In the genomic region with DNA sequence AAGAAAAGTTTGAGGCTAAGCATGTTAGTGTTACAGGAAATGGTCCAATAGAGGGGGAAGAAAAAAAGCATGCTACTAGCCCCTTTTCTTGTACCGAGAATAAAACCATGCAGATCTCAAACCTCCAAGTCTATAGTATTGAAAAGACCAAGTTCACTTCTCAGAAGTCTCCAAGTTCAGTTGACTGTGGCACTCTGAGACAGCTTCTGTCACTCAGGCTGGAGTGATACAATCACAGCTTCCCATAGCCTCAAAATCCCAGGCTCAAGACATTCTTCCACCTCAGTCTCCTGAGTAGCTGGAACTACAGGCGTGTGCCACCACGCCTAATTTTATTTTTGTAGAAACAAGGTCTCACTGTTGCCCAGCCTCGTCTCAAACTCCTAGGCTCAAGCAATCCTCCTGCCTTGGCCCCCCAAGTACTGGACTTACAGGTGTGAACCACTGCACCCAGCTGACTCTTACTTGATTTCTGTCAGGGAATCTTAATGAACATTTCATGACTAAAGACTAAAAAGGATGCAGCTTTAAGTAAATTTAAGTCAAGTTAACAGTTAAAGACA, we compare ENCODE assay signal across 16 cellular contexts. TPM values are rescaled to one million over a fixed set of nuclear protein-coding genes. Genes with fewer than 3 reads are reported as not detected.
DNase-seq lines count a peak whose midpoint lies in the region; ATAC-seq, FAIRE-seq and TF ChIP-seq lines count a peak whose summit lies in the region.
"Had no signal": no experiment of that assay in that cellular context is flagged by ENCODE, and none has a peak within 500 bp of the region (broad histone marks: within the 10 kb centered on the region; RNA-seq: fewer than 3 reads in every experiment).

No MANE protein-coding gene starts in this region.

- dilution Hi-C loops in mammary epithelial cell (cut with HindIII; ENCODE audit: low sequenced_read_pairs) (no loop called here), endothelial cell of umbilical vein (cut with MboI; ENCODE audit: extremely low pct_ligation_motif_present, low sequenced_read_pairs) (no loop called here)

- no peak overlapping the region for H3K4me3 Mint-ChIP-seq in MCF 10A (ENCODE audit: unreplicated experiment)
- H3K4me3 Mint-ChIP-seq in stimulated activated naive B cell treated with anti-CD40 and anti-IgM and Interleukin-4, amounts not matched to agents 10 μg/mL and 1 μg/mL and 100 μg/mL, for 72 hours = peak overlapping the region in 1 of 2 donors; percentile 25
- no peak overlapping the region for H3K4me3 Mint-ChIP-seq in activated CD4-positive, alpha-beta T cell treated with anti-CD3 and anti-CD28 coated beads, Interleukin-2, amount 10 ng/mL, durations not matched to agents 7 days and 5 days

- H3K9ac ChIP-seq in mammary epithelial cell (ENCODE audit: insufficient read depth, low read length) (no peak overlapping the region), endothelial cell of umbilical vein (replicated peaks; ENCODE audit: extremely low read depth, insufficient read depth, low read length) (no peak overlapping the region)

- H3K27ac ChIP-seq in mammary epithelial cell (ENCODE audit: insufficient read depth, low read depth, low read length) (no peak overlapping the region), endothelial cell of umbilical vein (ENCODE audit: insufficient read depth, low read depth, low read length) (no peak overlapping the region)
- H3K27ac ChIP-seq: psoas muscle had no signal

- TF ChIP-seq CTCF in MCF 10A (IDR thresholded peaks at IDR 0.05; ENCODE audit: unreplicated experiment) (no peak), mammary epithelial cell (conservative IDR thresholded peaks at IDR 0.05 in 1 of 2, IDR thresholded peaks at IDR 0.05 in 1 of 2; ENCODE audit: extremely low read depth in 1 of 2, insufficient read depth in 1 of 2, low read depth in 1 of 2, low read length in 2 of 2) (no peak), endothelial cell of umbilical vein (IDR thresholded peaks at IDR 0.05; ENCODE audit: extremely low read depth in 1 of 2, insufficient read depth in 1 of 2, low read depth in 1 of 2, low read length in 2 of 2) (no peak)

- H3K4me3 ChIP-seq in mammary epithelial cell (replicated peaks in 1 of 3; ENCODE audit: insufficient read depth in 1 of 3, low read depth in 2 of 3, low read length in 3 of 3) (no peak overlapping the region), endothelial cell of umbilical vein (replicated peaks in 1 of 3; ENCODE audit: insufficient read depth in 1 of 3, low read depth in 1 of 3, low read length in 3 of 3) (no peak overlapping the region)
- H3K4me3 ChIP-seq: left lung, psoas muscle had no signal

- BruUV-seq in MCF 10A (replicated peaks; lab: Mats Ljungman, UMichigan) (no TSS peak), mammary epithelial cell (replicated peaks; lab: Mats Ljungman, UMichigan) (no TSS peak), endothelial cell of umbilical vein (replicated peaks; lab: Mats Ljungman, UMichigan) (no TSS peak)

- 88% methylated on average over 4 of the region's 4 CpGs for WGBS in mammary epithelial cell (ENCODE audit: low coverage, missing lambda C conversion rate)

- H3K4me2 ChIP-seq in mammary epithelial cell (ENCODE audit: insufficient read depth, low read depth, low read length) = no peak overlapping the region
- H3K4me2 ChIP-seq in endothelial cell of umbilical vein (ENCODE audit: insufficient read depth, low read length) = no peak overlapping the region

- peak overlapping the region; percentile 33 for H3K27ac Mint-ChIP-seq in MCF 10A (ENCODE audit: low read depth, unreplicated experiment)
- H3K27ac Mint-ChIP-seq in stimulated activated naive B cell treated with anti-CD40 and anti-IgM and Interleukin-4, amounts not matched to agents 10 μg/mL and 1 μg/mL and 100 μg/mL, for 72 hours = peak overlapping the region; percentile 72
- no peak overlapping the region for H3K27ac Mint-ChIP-seq in activated CD4-positive, alpha-beta T cell treated with anti-CD3 and anti-CD28 coated beads, Interleukin-2, amount 10 ng/mL, durations not matched to agents 7 days and 5 days

- H3K4me1 ChIP-seq in mammary epithelial cell (ENCODE audit: insufficient read depth, low read length) (no peaks in the 10 kb centered on the region), endothelial cell of umbilical vein (ENCODE audit: control insufficient read depth, extremely low read depth, insufficient read depth, low read length) (no peaks in the 10 kb centered on the region)
- H3K4me1 ChIP-seq: psoas muscle had no signal

- H3K36me3 ChIP-seq in mammary epithelial cell (ENCODE audit: insufficient read depth, low read length) (peaks cover 53% of the 10 kb centered on the region), endothelial cell of umbilical vein (ENCODE audit: control insufficient read depth in 2 of 2, extremely low read depth in 1 of 2, insufficient read depth in 2 of 2, low read length in 2 of 2) (peaks cover 19 to 29% of the 10 kb centered on the region in 2 experiments)

- H3K27me3 ChIP-seq in mammary epithelial cell (ENCODE audit: insufficient read depth, low read length) = no peaks in the 10 kb centered on the region
- H3K27me3 ChIP-seq in endothelial cell of umbilical vein (ENCODE audit: control insufficient read depth in 2 of 2, insufficient read depth in 2 of 2, low read length in 2 of 2) = no peaks in the 10 kb centered on the region
- H3K27me3 ChIP-seq: left lung had no signal

- no peaks in the 10 kb centered on the region for H3K9me3 Mint-ChIP-seq in MCF 10A (ENCODE audit: unreplicated experiment)
- no peaks in the 10 kb centered on the region for H3K9me3 Mint-ChIP-seq in stimulated activated naive B cell treated with anti-CD40 and anti-IgM and Interleukin-4, amounts not matched to agents 10 μg/mL and 1 μg/mL and 100 μg/mL, for 72 hours
- no peaks in the 10 kb centered on the region for H3K9me3 Mint-ChIP-seq in activated CD4-positive, alpha-beta T cell treated with anti-CD3 and anti-CD28 coated beads, Interleukin-2, amount 10 ng/mL, durations not matched to agents 7 days and 5 days

- DNase-seq in MCF 10A (ENCODE audit: unreplicated experiment) (no peak), mammary epithelial cell (no peak), endothelial cell of umbilical vein (ENCODE audit: low read depth, low spot score) (no peak), retina (no peak)
- no peak for DNase-seq in stimulated activated naive B cell treated with anti-CD40 and anti-IgM and Interleukin-4, amounts not matched to agents 10 μg/mL and 1 μg/mL and 100 μg/mL, for 72 hours
- DNase-seq in activated effector memory CD4-positive, alpha-beta T cell treated with Interleukin-2 at 50 U/mL for 16 hours = no peak
- no peak for DNase-seq in activated CD4-positive, alpha-beta T cell treated with anti-CD3 and anti-CD28 coated beads, Interleukin-2, amount 10 ng/mL, durations not matched to agents 7 days and 5 days
- DNase-seq: activated CD8-positive, alpha-beta memory T cell treated with anti-CD3 and anti-CD28 coated beads for 24 hours; DMS53; left lung; NCI-H1694; NCI-H345; psoas muscle; SHP77 treated with DMSO at 0.1 percent for 48 hours; stimulated activated CD4-positive, alpha-beta T cell treated with anti-CD3 and anti-CD28 coated beads, Interleukin-12 subunit alpha, Interleukin-12 subunit beta, amount 100 ng/mL, for 4 hours had no signal

- no peak overlapping the region for H2AFZ ChIP-seq in mammary epithelial cell (ENCODE audit: low read depth, low read length)
- H2AFZ ChIP-seq in endothelial cell of umbilical vein (ENCODE audit: low read depth, low read length) = no peak overlapping the region

- intact Hi-C loops in MCF 10A (cut with micrococcal nuclease) = no loop called here
- intact Hi-C loops in mammary epithelial cell (cut with micrococcal nuclease) = no loop called here
- intact Hi-C loops in endothelial cell of umbilical vein (cut with micrococcal nuclease) = loop anchor here (5.0 kb wide), 1 partner anchor 36 kb away; the partner anchor contains the start of genes ACOT13 and TDP2

- H3K9me3 ChIP-seq in mammary epithelial cell (replicated peaks; ENCODE audit: insufficient read depth, low read length) = no peaks in the 10 kb centered on the region
- H3K9me3 ChIP-seq in endothelial cell of umbilical vein (replicated peaks; ENCODE audit: control insufficient read depth, insufficient read depth, low read length) = no peaks in the 10 kb centered on the region
- H3K9me3 ChIP-seq: left lung, psoas muscle had no signal

- no peaks in the 10 kb centered on the region for H3K27me3 Mint-ChIP-seq in MCF 10A (ENCODE audit: insufficient read depth, unreplicated experiment)
- H3K27me3 Mint-ChIP-seq in stimulated activated naive B cell treated with anti-CD40 and anti-IgM and Interleukin-4, amounts not matched to agents 10 μg/mL and 1 μg/mL and 100 μg/mL, for 72 hours = no peaks in the 10 kb centered on the region
- no peaks in the 10 kb centered on the region for H3K27me3 Mint-ChIP-seq in activated CD4-positive, alpha-beta T cell treated with anti-CD3 and anti-CD28 coated beads, Interleukin-2, amount 10 ng/mL, durations not matched to agents 7 days and 5 days

- H3K9me1 ChIP-seq in endothelial cell of umbilical vein (replicated peaks; ENCODE audit: control insufficient read depth, extremely low read depth, insufficient read depth, low read length) = no peaks in the 10 kb centered on the region

- peaks cover 87% of the 10 kb centered on the region for H3K36me3 Mint-ChIP-seq in MCF 10A (ENCODE audit: insufficient read depth, unreplicated experiment)
- peaks cover 29 to 58% of the 10 kb centered on the region in 2 donors for H3K36me3 Mint-ChIP-seq in stimulated activated naive B cell treated with anti-CD40 and anti-IgM and Interleukin-4, amounts not matched to agents 10 μg/mL and 1 μg/mL and 100 μg/mL, for 72 hours
- peaks cover 57% of the 10 kb centered on the region for H3K36me3 Mint-ChIP-seq in activated CD4-positive, alpha-beta T cell treated with anti-CD3 and anti-CD28 coated beads, Interleukin-2, amount 10 ng/mL, durations not matched to agents 7 days and 5 days (ENCODE audit: low read depth)

- ATAC-seq in stimulated activated naive B cell treated with anti-CD40 and anti-IgM and Interleukin-4, amounts not matched to agents 10 μg/mL and 1 μg/mL and 100 μg/mL, for 72 hours (replicated peaks) = peak; percentile 33 to 36
- ATAC-seq: left lung, psoas muscle had no signal

- H3K4me1 Mint-ChIP-seq in MCF 10A (ENCODE audit: insufficient read depth, unreplicated experiment) = peaks cover 15% of the 10 kb centered on the region
- H3K4me1 Mint-ChIP-seq in stimulated activated naive B cell treated with anti-CD40 and anti-IgM and Interleukin-4, amounts not matched to agents 10 μg/mL and 1 μg/mL and 100 μg/mL, for 72 hours = peaks cover 24 to 39% of the 10 kb centered on the region in 2 donors
- peaks cover 22% of the 10 kb centered on the region for H3K4me1 Mint-ChIP-seq in activated CD4-positive, alpha-beta T cell treated with anti-CD3 and anti-CD28 coated beads, Interleukin-2, amount 10 ng/mL, durations not matched to agents 7 days and 5 days

- POLR2A ChIA-PET in MCF 10A (lab: Yijun Ruan, JAX) = interaction anchor here (1.0 to 2.7 kb wide), 6 partner anchors 12 to 315 kb away, joined by 3 to 14 read pairs (median 6); partner anchors contain the start of genes C6orf62 and GMNN
- POLR2A ChIA-PET in endothelial cell of umbilical vein (lab: Charles Lee) = interaction anchor here (0.9 kb wide), 1 partner anchor 427 kb away, joined by 8 read pairs; no protein-coding TSS in a partner anchor
- POLR2A ChIA-PET in activated CD4-positive, alpha-beta T cell treated with anti-CD3 and anti-CD28 coated beads, Interleukin-2, amount 10 ng/mL, durations not matched to agents 7 days and 5 days (lab: Charles Lee) = no interaction called here

- in situ Hi-C loops in mammary epithelial cell (cut with MboI; ENCODE audit: low sequenced_read_pairs in 2 of 2) = no loop called here

- H4K20me1 ChIP-seq in mammary epithelial cell (ENCODE audit: insufficient read depth, low read length) (no peaks in the 10 kb centered on the region), endothelial cell of umbilical vein (replicated peaks; ENCODE audit: control insufficient read depth, extremely low read depth, insufficient read depth, low read length) (peaks cover 4% of the 10 kb centered on the region)

- no peak for FAIRE-seq in endothelial cell of umbilical vein (lab: Jason Lieb, UNC)

- peaks cover 11% of the 10 kb centered on the region for H3K79me2 ChIP-seq in mammary epithelial cell (ENCODE audit: insufficient read depth, low read length)
- H3K79me2 ChIP-seq in endothelial cell of umbilical vein (ENCODE audit: control insufficient read depth, insufficient read depth, low read length) = peaks cover 3% of the 10 kb centered on the region

- CTCF ChIA-PET in MCF 10A (lab: Yijun Ruan, JAX) (interaction anchor here (0.7 to 2.2 kb wide), 4 partner anchors 10 to 178 kb away, joined by 3 to 11 read pairs (median 4); no protein-coding TSS in a partner anchor), mammary epithelial cell (lab: Charles Lee; ENCODE audit: low non-redundant PET) (no interaction called here), endothelial cell of umbilical vein (lab: Charles Lee) (interaction anchor here (0.9 to 3.4 kb wide), 2 partner anchors 119 to 121 kb away, joined by 3 to 20 read pairs; no protein-coding TSS in a partner anchor)
- CTCF ChIA-PET in activated CD4-positive, alpha-beta T cell treated with anti-CD3 and anti-CD28 coated beads, Interleukin-2, amount 10 ng/mL, durations not matched to agents 7 days and 5 days (lab: Charles Lee) = interaction anchor here (1.3 kb wide), 1 partner anchor 36 kb away, joined by 3 read pairs; the partner anchor contains the start of genes ACOT13 and TDP2

- TF ChIP-seq POLR2A in endothelial cell of umbilical vein (IDR thresholded peaks at IDR 0.05; ENCODE audit: low read depth, low read length) = no peak

RNA-seq across cellular contexts. Expression of gene C6orf62, which starts 16.2 kb away (rescaled TPM):
- total RNA-seq in MCF 10A (2022) (96.2 and 101 TPM in 2 replicates), mammary epithelial cell (100 to 1,000 TPM; 112 TPM), endothelial cell of umbilical vein (121 and 129 TPM in 2 replicates)
- polyA plus RNA-seq in mammary epithelial cell (53.4 TPM), endothelial cell of umbilical vein (34.7 and 36.5 TPM in 2 replicates)
- polyA minus RNA-seq in mammary epithelial cell (54.3 TPM), endothelial cell of umbilical vein (64.3 and 67.3 TPM in 2 replicates)
- polyA plus RNA-seq in PFSK-1 (2012; ENCODE audit: insufficient read length, low read depth) = 15.8 TPM
- 55.6 and 58.9 TPM in 2 replicates for polyA plus RNA-seq in endothelial cell of umbilical vein (2011; cell fraction: cytosol; rRNA removed)
- 55.1 and 76.7 TPM in 2 replicates for polyA plus RNA-seq in endothelial cell of umbilical vein (2011; cell fraction: nucleus; rRNA removed)
- 57.2 and 77.1 TPM in 2 replicates for polyA plus RNA-seq in endothelial cell of umbilical vein (2012)
- polyA minus RNA-seq in endothelial cell of umbilical vein (2011; cell fraction: cytosol; rRNA and poly(A)+ RNA removed) = 52.2 TPM
- 53.7 and 54.5 TPM in 2 replicates for polyA minus RNA-seq in endothelial cell of umbilical vein (2011; cell fraction: nucleus; rRNA and poly(A)+ RNA removed)
- total RNA-seq in activated CD4-positive, alpha-beta T cell treated with anti-CD3 and anti-CD28 coated beads, Interleukin-2, amount 10 ng/mL, durations not matched to agents 7 days and 5 days = 100 to 1,000 TPM; 138 to 153 TPM

RNA-seq across cellular contexts. Expression of gene ACOT13, which starts 35.9 kb away (rescaled TPM):
- total RNA-seq in MCF 10A (2022) (29.4 and 31.4 TPM in 2 replicates), mammary epithelial cell (10 to 100 TPM in 1 of 2 donors, 1 to 10 TPM in 1; 4.8 to 32.5 TPM), endothelial cell of umbilical vein (15.3 and 24.1 TPM in 2 replicates)
- polyA plus RNA-seq in mammary epithelial cell (18.7 TPM), endothelial cell of umbilical vein (7.5 and 7.7 TPM in 2 replicates)
- polyA minus RNA-seq in mammary epithelial cell (26.7 TPM), endothelial cell of umbilical vein (1.7 and 3.3 TPM in 2 replicates)
- polyA plus RNA-seq in PFSK-1 (2012; ENCODE audit: insufficient read length, low read depth) = 19.9 TPM
- polyA plus RNA-seq in endothelial cell of umbilical vein (2011; cell fraction: cytosol; rRNA removed) = 13.1 and 15.4 TPM in 2 replicates
- 4.7 and 8.0 TPM in 2 replicates for polyA plus RNA-seq in endothelial cell of umbilical vein (2011; cell fraction: nucleus; rRNA removed)
- 16.0 and 25.9 TPM in 2 replicates for polyA plus RNA-seq in endothelial cell of umbilical vein (2012)
- 6.1 TPM for polyA minus RNA-seq in endothelial cell of umbilical vein (2011; cell fraction: cytosol; rRNA and poly(A)+ RNA removed)
- polyA minus RNA-seq in endothelial cell of umbilical vein (2011; cell fraction: nucleus; rRNA and poly(A)+ RNA removed) = 0.82 and 0.87 TPM in 2 replicates
- 10 to 100 TPM; 16.0 to 18.3 TPM for total RNA-seq in activated CD4-positive, alpha-beta T cell treated with anti-CD3 and anti-CD28 coated beads, Interleukin-2, amount 10 ng/mL, durations not matched to agents 7 days and 5 days

RNA-seq across cellular contexts. Expression of gene TDP2, which starts 36.1 kb away (rescaled TPM):
- 27.6 and 28.2 TPM in 2 replicates for total RNA-seq in MCF 10A (2022)
- total RNA-seq in mammary epithelial cell = 10 to 100 TPM; 16.3 to 28.5 TPM
- polyA plus RNA-seq in mammary epithelial cell = 16.7 TPM
- polyA minus RNA-seq in mammary epithelial cell = 38.6 TPM
- polyA plus RNA-seq in PFSK-1 (2012; ENCODE audit: insufficient read length, low read depth) = 31.7 TPM
- 35.3 and 39.2 TPM in 2 replicates for total RNA-seq in endothelial cell of umbilical vein
- 9.9 and 13.7 TPM in 2 replicates for polyA plus RNA-seq in endothelial cell of umbilical vein
- 22.1 and 22.3 TPM in 2 replicates for polyA plus RNA-seq in endothelial cell of umbilical vein (2011; cell fraction: cytosol; rRNA removed)
- polyA plus RNA-seq in endothelial cell of umbilical vein (2011; cell fraction: nucleus; rRNA removed) = 23.5 and 24.5 TPM in 2 replicates
- 23.4 and 41.0 TPM in 2 replicates for polyA plus RNA-seq in endothelial cell of umbilical vein (2012)
- polyA minus RNA-seq in endothelial cell of umbilical vein = 13.9 and 15.0 TPM in 2 replicates
- polyA minus RNA-seq in endothelial cell of umbilical vein (2011; cell fraction: cytosol; rRNA and poly(A)+ RNA removed) = 20.0 TPM
- 20.8 and 21.1 TPM in 2 replicates for polyA minus RNA-seq in endothelial cell of umbilical vein (2011; cell fraction: nucleus; rRNA and poly(A)+ RNA removed)
- total RNA-seq in activated CD4-positive, alpha-beta T cell treated with anti-CD3 and anti-CD28 coated beads, Interleukin-2, amount 10 ng/mL, durations not matched to agents 7 days and 5 days = 10 to 100 TPM; 43.0 to 47.1 TPM

RNA-seq across cellular contexts. Expression of gene KIAA0319, which starts 56.8 kb away (rescaled TPM):
- total RNA-seq in MCF 10A (2022) = 0.05 TPM in 1 of 2 replicates, not detected in the other
- total RNA-seq in mammary epithelial cell = not detected
- 0.01 TPM for polyA plus RNA-seq in mammary epithelial cell
- not detected for polyA minus RNA-seq in mammary epithelial cell
- not detected for polyA plus RNA-seq in PFSK-1 (2012; ENCODE audit: insufficient read length, low read depth)
- total RNA-seq in endothelial cell of umbilical vein = 0.07 TPM in 2 replicates
- polyA plus RNA-seq in endothelial cell of umbilical vein = 0.02 and 0.04 TPM in 2 replicates
- polyA plus RNA-seq in endothelial cell of umbilical vein (2011; cell fraction: cytosol; rRNA removed) = 0.01 and 0.03 TPM in 2 replicates
- polyA plus RNA-seq in endothelial cell of umbilical vein (2011; cell fraction: nucleus; rRNA removed) = 0.06 and 0.07 TPM in 2 replicates
- polyA plus RNA-seq in endothelial cell of umbilical vein (2012) = not detected in 2 replicates
- not detected in 2 replicates for polyA minus RNA-seq in endothelial cell of umbilical vein
- 3.2 TPM for polyA minus RNA-seq in endothelial cell of umbilical vein (2011; cell fraction: cytosol; rRNA and poly(A)+ RNA removed)
- polyA minus RNA-seq in endothelial cell of umbilical vein (2011; cell fraction: nucleus; rRNA and poly(A)+ RNA removed) = 0.10 TPM in 1 of 2 replicates, not detected in the other
- total RNA-seq in activated CD4-positive, alpha-beta T cell treated with anti-CD3 and anti-CD28 coated beads, Interleukin-2, amount 10 ng/mL, durations not matched to agents 7 days and 5 days = under 1 TPM; 0.10 to 0.15 TPM
